In genomic region chr14:63735720-63736119, GRCh38 we compare ENCODE assay signal across 29 cellular contexts.
"Had no signal": no experiment of that assay in that cellular context is flagged by ENCODE, and none has a peak within 500 bp of the region (broad histone marks: within the 10 kb centered on the region; RNA-seq: fewer than 3 reads in every experiment).

No MANE protein-coding gene starts in this region.

- H3K27ac Mint-ChIP-seq: activated CD4-positive, alpha-beta memory T cell treated with anti-CD3 and anti-CD28 coated beads, Interleukin-2, amount 10 ng/mL, durations not matched to agents 7 days and 5 days; activated CD4-positive, alpha-beta T cell treated with anti-CD3 and anti-CD28 coated beads for 36 hours; activated naive CD4-positive, alpha-beta T cell treated with anti-CD3 and anti-CD28 coated beads, Interleukin-2, amount 10 ng/mL, durations not matched to agents 7 days and 5 days; activated naive CD8-positive, alpha-beta T cell treated with anti-CD3 and anti-CD28 coated beads for 36 hours; activated T-cell treated with anti-CD3 and anti-CD28 coated beads, Interleukin-2, amount 50 U/mL, for 72 hours; activated T-helper 2 cell treated with anti-CD3 and anti-CD28 coated beads, Interferon-gamma antibody, Interleukin-2, Interleukin-4, amounts not matched to agents 10 μg/mL and 5 μg/mL and 100 μg/mL, durations not matched to agents 14 hours and 24 hours and 36 hours; T-cell had no signal

- H3K27ac ChIP-seq: breast epithelium, KMS-11, SK-N-MC, WERI-Rb-1 had no signal

- H3K4me3 Mint-ChIP-seq: activated CD4-positive, alpha-beta memory T cell treated with anti-CD3 and anti-CD28 coated beads, Interleukin-2, amount 10 ng/mL, durations not matched to agents 7 days and 5 days; activated CD4-positive, alpha-beta T cell treated with anti-CD3 and anti-CD28 coated beads for 36 hours; activated naive CD4-positive, alpha-beta T cell treated with anti-CD3 and anti-CD28 coated beads, Interleukin-2, amount 10 ng/mL, durations not matched to agents 7 days and 5 days; activated naive CD8-positive, alpha-beta T cell treated with anti-CD3 and anti-CD28 coated beads for 36 hours; activated T-cell treated with anti-CD3 and anti-CD28 coated beads, Interleukin-2, amount 50 U/mL, for 72 hours; T-cell had no signal

- H3K4me1 ChIP-seq: breast epithelium had no signal

- H3K4me2 ChIP-seq: KMS-11 had no signal

- H3K9ac ChIP-seq: KMS-11 had no signal

- DNase-seq: activated CD4-positive, alpha-beta memory T cell treated with anti-CD3 and anti-CD28 coated beads, Interleukin-2, amount 10 ng/mL, durations not matched to agents 7 days and 5 days; activated CD4-positive, alpha-beta T cell treated with anti-CD3 and anti-CD28 coated beads for 36 hours; activated CD4-positive, alpha-beta T cell treated with anti-CD3 and anti-CD28 coated beads, Interleukin-2, amount 50 U/mL, for 1 hour; activated gamma-delta T cell treated with Interleukin-2 at 50 U/mL for 16 hours; activated naive CD4-positive, alpha-beta T cell treated with anti-CD3 and anti-CD28 coated beads, Interleukin-2, amount 10 ng/mL, durations not matched to agents 7 days and 5 days; activated naive CD8-positive, alpha-beta T cell treated with anti-CD3 and anti-CD28 coated beads for 36 hours; activated T-cell treated with anti-CD3 and anti-CD28 coated beads for 4 hours; activated T-cell treated with anti-CD3 and anti-CD28 coated beads, Interleukin-2, amount 50 U/mL, for 72 hours; anterior cingulate cortex; caudate nucleus; MG63; MV-4-11; NCI-H1092 treated with DMSO at 0.1 percent for 48 hours; NCI-H1417 treated with DMSO at 0.1 percent for 48 hours; NCI-H1694; NCI-H2029; NCI-H2107; NCI-H2171 treated with DMSO at 0.1 percent for 48 hours; NCI-H226; NCI-H526; RPMI8226; T-cell; T-helper 2 cell; WERI-Rb-1 had no signal

- ATAC-seq: activated CD4-positive, alpha-beta T cell treated with anti-CD3 and anti-CD28 coated beads for 36 hours; activated T-cell treated with anti-CD3 and anti-CD28 coated beads, Interleukin-2, amount 50 U/mL, for 72 hours; Right ventricle myocardium inferior; T-cell had no signal

- H3K36me3 ChIP-seq: breast epithelium, MG63, WERI-Rb-1 had no signal

- H3K27me3 ChIP-seq: breast epithelium, MG63 had no signal

- H3K36me3 Mint-ChIP-seq: activated naive CD4-positive, alpha-beta T cell treated with anti-CD3 and anti-CD28 coated beads, Interleukin-2, amount 10 ng/mL, durations not matched to agents 7 days and 5 days; activated naive CD8-positive, alpha-beta T cell treated with anti-CD3 and anti-CD28 coated beads for 36 hours; T-cell had no signal

- H3K4me3 ChIP-seq: breast epithelium, MG63, SK-N-MC had no signal

- H3K9me3 ChIP-seq: breast epithelium, MG63 had no signal

- H3K9me3 Mint-ChIP-seq: activated CD4-positive, alpha-beta memory T cell treated with anti-CD3 and anti-CD28 coated beads, Interleukin-2, amount 10 ng/mL, durations not matched to agents 7 days and 5 days; activated naive CD4-positive, alpha-beta T cell treated with anti-CD3 and anti-CD28 coated beads, Interleukin-2, amount 10 ng/mL, durations not matched to agents 7 days and 5 days; activated naive CD8-positive, alpha-beta T cell treated with anti-CD3 and anti-CD28 coated beads for 36 hours; activated T-cell treated with anti-CD3 and anti-CD28 coated beads, Interleukin-2, amount 50 U/mL, for 72 hours; activated T-helper 2 cell treated with anti-CD3 and anti-CD28 coated beads, Interferon-gamma antibody, Interleukin-2, Interleukin-4, amounts not matched to agents 10 μg/mL and 5 μg/mL and 100 μg/mL, durations not matched to agents 14 hours and 24 hours and 36 hours; T-cell had no signal
